22 cellular contexts compared by ENCODE assay signal in genomic region chr2:201809633-201810032, GRCh38. TPM values are rescaled to one million over a fixed set of nuclear protein-coding genes. Genes with fewer than 3 reads are reported as not detected.
"Had no signal": no experiment of that assay in that cellular context is flagged by ENCODE, and none has a peak within 500 bp of the region (broad histone marks: within the 10 kb centered on the region; RNA-seq: fewer than 3 reads in every experiment).

No MANE protein-coding gene starts in this region.

- H3K9me3 Mint-ChIP-seq: dendritic cell treated with granulocyte-macrophage colony-stimulating factor and Interleukin-4, amounts not matched to agents 40 ng/mL and 50 ng/mL, for 4 days; effector memory CD8-positive, alpha-beta T cell; memory B cell had no signal

- DNase-seq: effector memory CD8-positive, alpha-beta T cell; gastrocnemius medialis; heart right ventricle; hypothalamus; islet precursor cell; left ventricle myocardium inferior; lower lobe of right lung; midbrain; sigmoid colon; stimulated activated naive CD4-positive, alpha-beta T cell; stomach; substantia nigra; transverse colon had no signal

- H3K27ac Mint-ChIP-seq: dendritic cell treated with granulocyte-macrophage colony-stimulating factor and Interleukin-4, amounts not matched to agents 40 ng/mL and 50 ng/mL, for 4 days; effector memory CD8-positive, alpha-beta T cell; memory B cell had no signal

- H3K27ac ChIP-seq: epithelial cell of prostate, esophagus muscularis mucosa, gastrocnemius medialis, heart right ventricle, left ventricle myocardium inferior, lower lobe of right lung, neutrophil, sigmoid colon, skin epidermis, stomach, thoracic aorta, transverse colon had no signal

- FAIRE-seq: colon had no signal

- H3K4me3 Mint-ChIP-seq: dendritic cell treated with granulocyte-macrophage colony-stimulating factor and Interleukin-4, amounts not matched to agents 40 ng/mL and 50 ng/mL, for 4 days; effector memory CD8-positive, alpha-beta T cell; memory B cell had no signal

- H3K4me1 ChIP-seq: sigmoid colon, transverse colon had no signal

- ATAC-seq: effector memory CD8-positive, alpha-beta T cell; gastrocnemius medialis; heart right ventricle; lower lobe of right lung had no signal

- H3K4me3 ChIP-seq: esophagus muscularis mucosa, gastrocnemius medialis, heart right ventricle, left ventricle myocardium inferior, lower lobe of right lung, sigmoid colon, skin epidermis, stomach, thoracic aorta, transverse colon had no signal

- H3K27me3 Mint-ChIP-seq: dendritic cell treated with granulocyte-macrophage colony-stimulating factor and Interleukin-4, amounts not matched to agents 40 ng/mL and 50 ng/mL, for 4 days had no signal

- H3K9me3 ChIP-seq: esophagus muscularis mucosa, gastrocnemius medialis, heart right ventricle, left ventricle myocardium inferior, lower lobe of right lung, neutrophil, sigmoid colon, stomach, thoracic aorta, transverse colon had no signal

- H3K36me3 ChIP-seq: esophagus muscularis mucosa, gastrocnemius medialis, heart right ventricle, left ventricle myocardium inferior, lower lobe of right lung, neutrophil, sigmoid colon, stomach, thoracic aorta, transverse colon had no signal

- H3K27me3 ChIP-seq: gastrocnemius medialis, neutrophil, sigmoid colon, stomach, transverse colon had no signal

- H3K36me3 Mint-ChIP-seq: memory B cell had no signal

RNA-seq across cellular contexts. Expression of gene CDK15, which starts 3.3 kb away (rescaled TPM):
- total RNA-seq: pulmonary artery endothelial cell had no signal
